1 cellular context compared by ENCODE assay signal in the genomic region with DNA sequence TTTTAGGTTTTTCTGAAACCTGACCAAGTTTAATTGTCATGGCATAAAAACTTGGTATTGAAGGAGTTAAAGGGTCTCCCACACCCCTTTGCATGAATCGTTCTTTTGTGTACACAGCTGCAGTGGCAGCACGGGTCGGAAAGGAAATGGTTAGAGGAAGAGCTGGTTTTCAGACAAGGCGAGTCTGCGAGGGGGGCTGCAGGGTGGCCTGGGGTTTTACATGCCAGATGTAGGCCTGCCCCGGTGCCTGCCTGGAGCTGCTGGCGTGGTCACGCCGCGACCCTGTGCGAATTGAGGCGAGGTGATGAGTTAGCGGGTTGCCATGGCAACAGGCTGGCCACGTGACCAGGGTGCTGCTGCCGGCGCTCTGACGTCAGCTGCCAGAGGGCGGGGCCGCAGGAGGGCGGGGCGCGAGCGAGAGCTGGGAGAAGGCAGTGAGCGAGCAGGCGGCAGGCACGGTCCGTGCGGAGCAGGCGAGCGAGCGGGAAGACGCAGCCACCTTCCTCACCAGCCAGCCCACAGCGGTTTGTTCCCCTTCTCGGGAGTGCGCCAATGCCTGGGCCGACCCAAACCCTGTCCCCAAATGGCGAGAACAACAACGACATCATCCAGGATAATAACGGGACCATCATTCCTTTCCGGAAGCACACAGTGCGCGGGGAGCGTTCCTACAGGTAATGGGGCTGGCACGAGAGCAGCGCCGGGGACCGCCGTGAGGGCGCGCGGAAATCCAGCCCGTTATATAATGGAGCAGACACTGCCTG.
A peak's percentile ranks its signal among the peaks of the same experiment; 100 is the strongest.
TF ChIP-seq lines count a peak whose summit lies in the region.

Gene MAPRE2 (plus strand): TSS at position 426 of the 764 bp plus-strand sequence. CDS start 127 bp downstream, at position 553.

TF ChIP-seq in GM12878, 131 proteins besides CTCF, POLR2A, EP300 and RAD21 (continued from another document and continues in another):
- TF ChIP-seq SKIL (IDR thresholded peaks at IDR 0.05; ENCODE audit: low read depth, poor library complexity, severe bottlenecking) (no peak), JUND (IDR thresholded peaks at IDR 0.05; ENCODE audit: low read depth, low read length) (0 out of 2 replicates have a peak, but pooled peaks have one; percentile 15), TCF7 (IDR thresholded peaks at IDR 0.05; ENCODE audit: borderline replicate concordance) (no peak), STAT3 (IDR thresholded peaks at IDR 0.05; ENCODE audit: low read depth, low read length) (no peak), TBL1XR1 (IDR thresholded peaks at IDR 0.05; ENCODE audit: low read depth, low read length) (peak; percentile 36; the same call in 1 of the 2 replicates), SP1 (IDR thresholded peaks at IDR 0.05; ENCODE audit: low read depth, low read length) (no peak), SPI1 (IDR thresholded peaks at IDR 0.05; ENCODE audit: borderline replicate concordance, insufficient read depth, low read depth, low read length) (no peak), MXI1 (IDR thresholded peaks at IDR 0.05; ENCODE audit: low read depth, low read length) (peak; percentile 97), IRF5 (IDR thresholded peaks at IDR 0.05; ENCODE audit: borderline replicate concordance) (no peak), NRF1 (conservative IDR thresholded peaks at IDR 0.05; ENCODE audit: low read depth, low read length) (no peak), SMARCA5 (IDR thresholded peaks at IDR 0.05) (peak; percentile 34; the same call in 1 of the 2 replicates), MTA3 (IDR thresholded peaks at IDR 0.05; ENCODE audit: borderline replicate concordance, low read length) (no peak), SUZ12 (IDR thresholded peaks at IDR 0.05; ENCODE audit: unreplicated experiment) (no peak), RCOR1 (conservative IDR thresholded peaks at IDR 0.05; ENCODE audit: low read depth, low read length) (0 out of 2 replicates have a peak, but pooled peaks have one; percentile 55), BMI1 (IDR thresholded peaks at IDR 0.05; ENCODE audit: borderline replicate concordance) (peak; percentile 100), EED (IDR thresholded peaks at IDR 0.05; ENCODE audit: low read depth) (peak; percentile 70; the same call in 1 of the 2 replicates), SIX5 (IDR thresholded peaks at IDR 0.05; ENCODE audit: low read depth, low read length, severe bottlenecking) (no peak), ATF2 (IDR thresholded peaks at IDR 0.05; ENCODE audit: low read length) (no peak), ZNF217 (IDR thresholded peaks at IDR 0.05) (no peak), KAT2A (conservative IDR thresholded peaks at IDR 0.05; ENCODE audit: control insufficient read depth, low read depth, low read length) (no peak), MAX (IDR thresholded peaks at IDR 0.05; ENCODE audit: low read depth, low read length) (peak; percentile 94), POU2F2 (IDR thresholded peaks at IDR 0.05; ENCODE audit: borderline replicate concordance, low read depth, low read length) (peak; percentile 56; the same call in 2 of the 3 replicates), FOXK2 (IDR thresholded peaks at IDR 0.05) (no peak), TCF12 (IDR thresholded peaks at IDR 0.05; ENCODE audit: low read depth, low read length) (no peak), GATAD2B (conservative IDR thresholded peaks at IDR 0.05; ENCODE audit: low read depth) (0 out of 2 replicates have a peak, but pooled peaks have one; percentile 52), MEF2B (IDR thresholded peaks at IDR 0.05; ENCODE audit: partially characterized antibody, poor library complexity, severe bottlenecking) (peak; percentile 82), DPF2 (IDR thresholded peaks at IDR 0.05) (peak; percentile 42; the same call in 1 of the 2 replicates), ZNF24 (IDR thresholded peaks at IDR 0.05) (no peak), TAF1 (IDR thresholded peaks at IDR 0.05; ENCODE audit: borderline replicate concordance, low read depth, low read length) (peak; percentile 66; the same call in 1 of the 2 replicates), BCL11A (IDR thresholded peaks at IDR 0.05; ENCODE audit: low read depth, low read length) (no peak), CHD2 (IDR thresholded peaks at IDR 0.05; ENCODE audit: borderline replicate concordance, low read depth, low read length) (no peak; the same call in 1 of the 2 replicates), ZZZ3 (IDR thresholded peaks at IDR 0.05; ENCODE audit: control insufficient read depth, insufficient read length, low read depth) (no peak), ESRRA (IDR thresholded peaks at IDR 0.05; ENCODE audit: low read length) (0 out of 2 replicates have a peak, but pooled peaks have one; percentile 37), IKZF2 (IDR thresholded peaks at IDR 0.05) (peak; percentile 35 to 52; a peak in 1 of 4 replicates), IRF4 (IDR thresholded peaks at IDR 0.05; ENCODE audit: low read depth, low read length) (no peak), SREBF1 (IDR thresholded peaks at IDR 0.05; ENCODE audit: low read length) (no peak), MEF2A (IDR thresholded peaks at IDR 0.05; ENCODE audit: insufficient read depth, low read depth, low read length) (no peak), MTA2 (IDR thresholded peaks at IDR 0.05; ENCODE audit: low read depth) (no peak), SREBF2 (IDR thresholded peaks at IDR 0.05; ENCODE audit: low read length) (no peak), SUPT20H (IDR thresholded peaks at IDR 0.05; ENCODE audit: borderline replicate concordance, control insufficient read depth, low read depth, low read length) (no peak), HDAC6 (IDR thresholded peaks at IDR 0.05; ENCODE audit: unreplicated experiment) (no peak), SIN3A (IDR thresholded peaks at IDR 0.05; ENCODE audit: low read depth, low read length) (0 out of 2 replicates have a peak, but pooled peaks have one; percentile 20), NR2C2 (IDR thresholded peaks at IDR 0.05; ENCODE audit: borderline replicate concordance, control insufficient read depth, insufficient read length, low read depth) (no peak)
- TF ChIP-seq, protein P1, sequence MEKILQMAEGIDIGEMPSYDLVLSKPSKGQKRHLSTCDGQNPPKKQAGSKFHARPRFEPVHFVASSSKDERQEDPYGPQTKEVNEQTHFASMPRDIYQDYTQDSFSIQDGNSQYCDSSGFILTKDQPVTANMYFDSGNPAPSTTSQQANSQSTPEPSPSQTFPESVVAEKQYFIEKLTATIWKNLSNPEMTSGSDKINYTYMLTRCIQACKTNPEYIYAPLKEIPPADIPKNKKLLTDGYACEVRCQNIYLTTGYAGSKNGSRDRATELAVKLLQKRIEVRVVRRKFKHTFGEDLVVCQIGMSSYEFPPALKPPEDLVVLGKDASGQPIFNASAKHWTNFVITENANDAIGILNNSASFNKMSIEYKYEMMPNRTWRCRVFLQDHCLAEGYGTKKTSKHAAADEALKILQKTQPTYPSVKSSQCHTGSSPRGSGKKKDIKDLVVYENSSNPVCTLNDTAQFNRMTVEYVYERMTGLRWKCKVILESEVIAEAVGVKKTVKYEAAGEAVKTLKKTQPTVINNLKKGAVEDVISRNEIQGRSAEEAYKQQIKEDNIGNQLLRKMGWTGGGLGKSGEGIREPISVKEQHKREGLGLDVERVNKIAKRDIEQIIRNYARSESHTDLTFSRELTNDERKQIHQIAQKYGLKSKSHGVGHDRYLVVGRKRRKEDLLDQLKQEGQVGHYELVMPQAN (conservative IDR thresholded peaks at IDR 0.05), result no peak; the same call in none of the 2 replicates
- TF ChIP-seq, protein P2, sequence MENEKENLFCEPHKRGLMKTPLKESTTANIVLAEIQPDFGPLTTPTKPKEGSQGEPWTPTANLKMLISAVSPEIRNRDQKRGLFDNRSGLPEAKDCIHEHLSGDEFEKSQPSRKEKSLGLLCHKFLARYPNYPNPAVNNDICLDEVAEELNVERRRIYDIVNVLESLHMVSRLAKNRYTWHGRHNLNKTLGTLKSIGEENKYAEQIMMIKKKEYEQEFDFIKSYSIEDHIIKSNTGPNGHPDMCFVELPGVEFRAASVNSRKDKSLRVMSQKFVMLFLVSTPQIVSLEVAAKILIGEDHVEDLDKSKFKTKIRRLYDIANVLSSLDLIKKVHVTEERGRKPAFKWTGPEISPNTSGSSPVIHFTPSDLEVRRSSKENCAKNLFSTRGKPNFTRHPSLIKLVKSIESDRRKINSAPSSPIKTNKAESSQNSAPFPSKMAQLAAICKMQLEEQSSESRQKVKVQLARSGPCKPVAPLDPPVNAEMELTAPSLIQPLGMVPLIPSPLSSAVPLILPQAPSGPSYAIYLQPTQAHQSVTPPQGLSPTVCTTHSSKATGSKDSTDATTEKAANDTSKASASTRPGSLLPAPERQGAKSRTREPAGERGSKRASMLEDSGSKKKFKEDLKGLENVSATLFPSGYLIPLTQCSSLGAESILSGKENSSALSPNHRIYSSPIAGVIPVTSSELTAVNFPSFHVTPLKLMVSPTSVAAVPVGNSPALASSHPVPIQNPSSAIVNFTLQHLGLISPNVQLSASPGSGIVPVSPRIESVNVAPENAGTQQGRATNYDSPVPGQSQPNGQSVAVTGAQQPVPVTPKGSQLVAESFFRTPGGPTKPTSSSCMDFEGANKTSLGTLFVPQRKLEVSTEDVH (IDR thresholded peaks at IDR 0.05; ENCODE audit: low read depth, partially characterized antibody), result no peak
- TF ChIP-seq, protein P3, sequence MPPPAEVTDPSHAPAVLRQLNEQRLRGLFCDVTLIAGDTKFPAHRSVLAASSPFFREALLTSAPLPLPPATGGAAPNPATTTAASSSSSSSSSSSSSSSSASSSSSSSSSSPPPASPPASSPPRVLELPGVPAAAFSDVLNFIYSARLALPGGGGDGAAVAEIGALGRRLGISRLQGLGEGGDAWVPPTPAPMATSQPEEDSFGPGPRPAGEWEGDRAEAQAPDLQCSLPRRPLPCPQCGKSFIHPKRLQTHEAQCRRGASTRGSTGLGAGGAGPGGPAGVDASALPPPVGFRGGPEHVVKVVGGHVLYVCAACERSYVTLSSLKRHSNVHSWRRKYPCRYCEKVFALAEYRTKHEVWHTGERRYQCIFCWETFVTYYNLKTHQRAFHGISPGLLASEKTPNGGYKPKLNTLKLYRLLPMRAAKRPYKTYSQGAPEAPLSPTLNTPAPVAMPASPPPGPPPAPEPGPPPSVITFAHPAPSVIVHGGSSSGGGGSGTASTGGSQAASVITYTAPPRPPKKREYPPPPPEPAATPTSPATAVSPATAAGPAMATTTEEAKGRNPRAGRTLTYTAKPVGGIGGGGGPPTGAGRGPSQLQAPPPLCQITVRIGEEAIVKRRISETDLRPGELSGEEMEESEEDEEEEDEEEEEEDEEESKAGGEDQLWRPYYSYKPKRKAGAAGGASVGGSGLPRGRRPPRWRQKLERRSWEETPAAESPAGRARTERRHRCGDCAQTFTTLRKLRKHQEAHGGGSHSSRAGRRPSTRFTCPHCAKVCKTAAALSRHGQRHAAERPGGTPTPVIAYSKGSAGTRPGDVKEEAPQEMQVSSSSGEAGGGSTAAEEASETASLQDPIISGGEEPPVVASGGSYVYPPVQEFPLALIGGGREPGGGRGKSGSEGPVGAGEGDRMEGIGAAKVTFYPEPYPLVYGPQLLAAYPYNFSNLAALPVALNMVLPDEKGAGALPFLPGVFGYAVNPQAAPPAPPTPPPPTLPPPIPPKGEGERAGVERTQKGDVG (CRISPR knock-in tag; IDR thresholded peaks at IDR 0.05), result no peak
